Comparison of ENCODE assay signal across 19 cellular contexts in the genomic region with DNA sequence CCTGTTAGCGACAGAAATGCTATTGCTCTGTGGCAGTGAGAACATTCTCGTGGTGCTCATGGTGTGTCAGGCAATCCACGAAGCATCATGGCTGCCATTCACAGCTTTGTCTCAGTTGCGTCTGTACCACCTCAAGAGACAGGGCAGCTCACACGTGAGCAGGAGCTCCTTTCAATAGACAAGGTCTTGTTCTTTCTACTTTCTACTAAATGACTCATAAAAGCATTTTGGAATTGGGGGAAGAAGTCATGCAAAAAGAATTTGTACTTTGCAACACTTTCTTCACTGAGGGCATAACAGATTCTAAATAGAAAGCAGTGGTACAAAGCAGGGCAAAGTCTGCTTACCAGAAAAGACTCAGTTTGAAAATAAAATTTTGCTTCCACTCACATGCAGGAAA.
DNase-seq lines count a peak whose midpoint lies in the region; ATAC-seq, FAIRE-seq and TF ChIP-seq lines count a peak whose summit lies in the region.
"Had no signal": no experiment of that assay in that cellular context is flagged by ENCODE, and none has a peak within 500 bp of the region (broad histone marks: within the 10 kb centered on the region; RNA-seq: fewer than 3 reads in every experiment).

No MANE protein-coding gene starts in this region.

- H3K27ac Mint-ChIP-seq in MCF 10A (ENCODE audit: low read depth, unreplicated experiment) = no peak overlapping the region
- no peak overlapping the region for H3K27ac Mint-ChIP-seq in T-helper 2 cell treated with Interferon-gamma antibody and Interleukin-4, amounts not matched to agents 5 μg/mL and 100 μg/mL, for 36 hours
- H3K27ac Mint-ChIP-seq: activated CD4-positive, alpha-beta T cell treated with anti-CD3 and anti-CD28 coated beads, Interleukin-2, amount 10 ng/mL, durations not matched to agents 7 days and 5 days; activated T-cell treated with anti-CD3 and anti-CD28 coated beads, Interleukin-2, amount 50 U/mL, for 72 hours; endodermal cell; nephron progenitor cell; T-helper 1 cell treated with Interleukin-12 subunit alpha and Interleukin-12 subunit beta and Interleukin-4 antibody, amounts not matched to agents 30 μg/mL and 1 μg/mL, for 36 hours had no signal

- in situ Hi-C loops in astrocyte of the cerebellum (cut with HindIII; ENCODE audit: low sequenced_read_pairs) = no loop called here

- H3K4me3 ChIP-seq in breast epithelium = no peak overlapping the region
- H3K4me3 ChIP-seq in astrocyte of the cerebellum (ENCODE audit: low read depth, low read length) = no peak overlapping the region
- H3K4me3 ChIP-seq in aorta (ENCODE audit: low read length in 2 of 2) = no peak overlapping the region
- H3K4me3 ChIP-seq: body of pancreas, Peyer's patch had no signal

- no TSS peak for BruUV-seq in MCF 10A (replicated peaks; lab: Mats Ljungman, UMichigan)

- no peak overlapping the region for H3K27ac ChIP-seq in breast epithelium
- H3K27ac ChIP-seq in aorta (ENCODE audit: low read depth in 1 of 2, low read length in 2 of 2) = peak overlapping the region; percentile 90 to 95
- H3K27ac ChIP-seq: 22Rv1, body of pancreas, Peyer's patch had no signal

- DNase-seq in MCF 10A (ENCODE audit: unreplicated experiment) (peak; percentile 2), breast epithelium (ENCODE audit: low spot score in 2 of 2) (no peak), astrocyte of the cerebellum (ENCODE audit: low read depth) (peak; percentile 18), glomerular visceral epithelial cell (ENCODE audit: extremely low spot score) (peak; percentile 58), aorta (no peak), HTR-8/SVneo (ENCODE audit: insufficient read length, low spot score) (no peak)
- DNase-seq in T-helper 2 cell treated with Interferon-gamma antibody and Interleukin-4, amounts not matched to agents 5 μg/mL and 100 μg/mL, for 36 hours (ENCODE audit: low spot score) = no peak
- DNase-seq: activated CD4-positive, alpha-beta T cell treated with anti-CD3 and anti-CD28 coated beads, Interleukin-2, amount 10 ng/mL, durations not matched to agents 7 days and 5 days; activated T-cell treated with anti-CD3 and anti-CD28 coated beads, Interleukin-2, amount 50 U/mL, for 72 hours; body of pancreas; endodermal cell; hippocampal formation; NCI-H1417 treated with DMSO at 0.1 percent for 48 hours; nephron progenitor cell; Peyer's patch had no signal

- H3K4me1 ChIP-seq in breast epithelium = no peaks in the 10 kb centered on the region
- peaks cover 6 to 9% of the 10 kb centered on the region in 2 donors for H3K4me1 ChIP-seq in aorta (ENCODE audit: control insufficient read depth in 1 of 2, insufficient read depth in 2 of 2, low read length in 2 of 2)
- H3K4me1 ChIP-seq: body of pancreas, Peyer's patch had no signal

- peaks cover 67% of the 10 kb centered on the region for H3K27me3 Mint-ChIP-seq in MCF 10A (ENCODE audit: insufficient read depth, unreplicated experiment)
- no peaks in the 10 kb centered on the region for H3K27me3 Mint-ChIP-seq in T-helper 2 cell treated with Interferon-gamma antibody and Interleukin-4, amounts not matched to agents 5 μg/mL and 100 μg/mL, for 36 hours (ENCODE audit: low read depth)
- H3K27me3 Mint-ChIP-seq: activated CD4-positive, alpha-beta T cell treated with anti-CD3 and anti-CD28 coated beads, Interleukin-2, amount 10 ng/mL, durations not matched to agents 7 days and 5 days had no signal

- CTCF ChIA-PET in MCF 10A (lab: Yijun Ruan, JAX) = interaction anchor here (1.0 kb wide), 1 partner anchor 11 kb away, joined by 4 read pairs; no protein-coding TSS in a partner anchor

- no peak for FAIRE-seq in HTR-8/SVneo (lab: Jason Lieb, UNC)

- ATAC-seq in aorta (ENCODE audit: low FRiP score) = peak; percentile 29
- no peak for ATAC-seq in HG03442 (IDR thresholded peaks at IDR 0.05; ENCODE audit: unreplicated experiment)
- ATAC-seq: activated T-cell treated with anti-CD3 and anti-CD28 coated beads, Interleukin-2, amount 50 U/mL, for 72 hours; body of pancreas; sciatic nerve had no signal

- H3K36me3 Mint-ChIP-seq in MCF 10A (ENCODE audit: insufficient read depth, unreplicated experiment) = no peaks in the 10 kb centered on the region
- H3K36me3 Mint-ChIP-seq in T-helper 2 cell treated with Interferon-gamma antibody and Interleukin-4, amounts not matched to agents 5 μg/mL and 100 μg/mL, for 36 hours (ENCODE audit: low read depth) = no peaks in the 10 kb centered on the region

- H3K9me3 Mint-ChIP-seq in MCF 10A (ENCODE audit: unreplicated experiment) = no peaks in the 10 kb centered on the region
- H3K9me3 Mint-ChIP-seq in T-helper 2 cell treated with Interferon-gamma antibody and Interleukin-4, amounts not matched to agents 5 μg/mL and 100 μg/mL, for 36 hours = no peaks in the 10 kb centered on the region
- H3K9me3 Mint-ChIP-seq: activated CD4-positive, alpha-beta T cell treated with anti-CD3 and anti-CD28 coated beads, Interleukin-2, amount 10 ng/mL, durations not matched to agents 7 days and 5 days; activated T-cell treated with anti-CD3 and anti-CD28 coated beads, Interleukin-2, amount 50 U/mL, for 72 hours; endodermal cell; nephron progenitor cell; T-helper 1 cell treated with Interleukin-12 subunit alpha and Interleukin-12 subunit beta and Interleukin-4 antibody, amounts not matched to agents 30 μg/mL and 1 μg/mL, for 36 hours had no signal

- no peak overlapping the region for H3K4me3 Mint-ChIP-seq in MCF 10A (ENCODE audit: unreplicated experiment)
- H3K4me3 Mint-ChIP-seq in T-helper 2 cell treated with Interferon-gamma antibody and Interleukin-4, amounts not matched to agents 5 μg/mL and 100 μg/mL, for 36 hours = no peak overlapping the region
- H3K4me3 Mint-ChIP-seq: activated CD4-positive, alpha-beta T cell treated with anti-CD3 and anti-CD28 coated beads, Interleukin-2, amount 10 ng/mL, durations not matched to agents 7 days and 5 days; activated T-cell treated with anti-CD3 and anti-CD28 coated beads, Interleukin-2, amount 50 U/mL, for 72 hours; endodermal cell; nephron progenitor cell; T-helper 1 cell treated with Interleukin-12 subunit alpha and Interleukin-12 subunit beta and Interleukin-4 antibody, amounts not matched to agents 30 μg/mL and 1 μg/mL, for 36 hours had no signal

- POLR2A ChIA-PET in MCF 10A (lab: Yijun Ruan, JAX) = no interaction called here

- no peaks in the 10 kb centered on the region for H3K9me3 ChIP-seq in breast epithelium
- H3K9me3 ChIP-seq in aorta (ENCODE audit: control insufficient read depth, low read length) = no peaks in the 10 kb centered on the region
- H3K9me3 ChIP-seq: body of pancreas, Peyer's patch had no signal

- TF ChIP-seq CTCF in MCF 10A (IDR thresholded peaks at IDR 0.05; ENCODE audit: unreplicated experiment) = no peak
- no peak for TF ChIP-seq CTCF in breast epithelium (IDR thresholded peaks at IDR 0.05)
- no peak for TF ChIP-seq CTCF in astrocyte of the cerebellum (IDR thresholded peaks at IDR 0.05; ENCODE audit: low read depth, low read length, missing control alignments)

- no peaks in the 10 kb centered on the region for H3K27me3 ChIP-seq in breast epithelium
- H3K27me3 ChIP-seq in aorta (ENCODE audit: control insufficient read depth in 1 of 2, insufficient read depth in 2 of 2, low read length in 1 of 2) = no peaks in the 10 kb centered on the region
- H3K27me3 ChIP-seq: body of pancreas, Peyer's patch had no signal

- no peaks in the 10 kb centered on the region for H3K36me3 ChIP-seq in breast epithelium
- H3K36me3 ChIP-seq in aorta (ENCODE audit: control insufficient read depth in 1 of 2, insufficient read depth in 2 of 2, low read length in 1 of 2) = no peaks in the 10 kb centered on the region
- H3K36me3 ChIP-seq: Peyer's patch had no signal

- WGBS in aorta, 2 donors = 45 to 53% methylated on average over 5 of the region's 5 CpGs

- intact Hi-C loops in MCF 10A (cut with micrococcal nuclease) (no loop called here), breast epithelium (cut with DNase I; ENCODE audit: low total_unique reads) (no loop called here), aorta (cut with DNase I) (no loop called here)

- TF ChIP-seq POLR2A in breast epithelium (IDR thresholded peaks at IDR 0.05) = no peak

- no peaks in the 10 kb centered on the region for H3K4me1 Mint-ChIP-seq in MCF 10A (ENCODE audit: insufficient read depth, unreplicated experiment)
- no peaks in the 10 kb centered on the region for H3K4me1 Mint-ChIP-seq in T-helper 2 cell treated with Interferon-gamma antibody and Interleukin-4, amounts not matched to agents 5 μg/mL and 100 μg/mL, for 36 hours (ENCODE audit: low read depth)
- H3K4me1 Mint-ChIP-seq: activated CD4-positive, alpha-beta T cell treated with anti-CD3 and anti-CD28 coated beads, Interleukin-2, amount 10 ng/mL, durations not matched to agents 7 days and 5 days; endodermal cell had no signal

Comparison
In these comparisons a context has a peak if more than half of its experiments do, and no peak if none do; other contexts are left out.
1. DNase-seq: peak in MCF 10A (single experiment), astrocyte of the cerebellum (single experiment) and glomerular visceral epithelial cell (single experiment); none in breast epithelium (0 of 2), aorta (0 of 2), HTR-8/SVneo (single experiment) and T-helper 2 cell treated with Interferon-gamma antibody and Interleukin-4, amounts not matched to agents 5 μg/mL and 100 μg/mL, for 36 hours (single experiment).
2. H3K27ac ChIP-seq: peak in aorta (2 of 2); none in breast epithelium (0 of 2).